Comparison of ENCODE assay signal across 31 cellular contexts in genomic region chr20:273884-274283, GRCh38. TPM values are rescaled to one million over a fixed set of nuclear protein-coding genes. Genes with fewer than 3 reads are reported as not detected.
"Had no signal": no experiment of that assay in that cellular context is flagged by ENCODE, and none has a peak within 500 bp of the region (broad histone marks: within the 10 kb centered on the region; RNA-seq: fewer than 3 reads in every experiment).

No MANE protein-coding gene starts in this region.

- H3K9me3 ChIP-seq: stomach, suprapubic skin, testis, thoracic aorta, tibial artery, tibial nerve, transverse colon, upper lobe of left lung, upper lobe of right lung, uterus, vagina had no signal

- H3K4me1 ChIP-seq: stomach, suprapubic skin, testis, tibial artery, tibial nerve, transverse colon, upper lobe of left lung, upper lobe of right lung, uterus, vagina had no signal

- H3K4me3 ChIP-seq: stomach, suprapubic skin, testis, thoracic aorta, tibial artery, tibial nerve, transverse colon, upper lobe of left lung, upper lobe of right lung, uterus, vagina had no signal

- H3K36me3 ChIP-seq: uterus, vagina had no signal

- H3K27me3 ChIP-seq: stomach, suprapubic skin, testis, tibial artery, tibial nerve, transverse colon, upper lobe of left lung, upper lobe of right lung, uterus, vagina had no signal

- FAIRE-seq: urothelium cell line had no signal

- DNase-seq: stimulated activated CD4-positive, alpha-beta T cell treated with anti-CD3 and anti-CD28 coated beads, Interleukin-2, amount 100 ng/mL, for 48 hours; stimulated activated CD4-positive, alpha-beta T cell treated with anti-CD3 and anti-CD28 coated beads, Interleukin-4, amount 100 ng/mL, for 1 hour; stimulated activated CD4-positive, alpha-beta T cell treated with anti-CD3 and anti-CD28 coated beads, Interleukin-4, amount 100 ng/mL, for 24 hours; stimulated activated CD4-positive, alpha-beta T cell treated with anti-CD3 and anti-CD28 coated beads, Interleukin-4, amount 100 ng/mL, for 4 hours; stimulated activated CD8-positive, alpha-beta memory T cell treated with anti-CD3 and anti-CD28 coated beads, Interleukin-4, amount 100 ng/mL, for 48 hours; stimulated activated naive B cell treated with anti-CD40 and anti-IgM and Interleukin-4, amounts not matched to agents 10 μg/mL and 1 μg/mL and 100 μg/mL, for 72 hours; stimulated activated naive CD4-positive, alpha-beta T cell; stimulated activated naive CD4-positive, alpha-beta T cell treated with Interleukin-2 at 50 U/mL for 16 hours; stimulated activated naive CD8-positive, alpha-beta T cell treated with anti-CD3 and anti-CD28 coated beads, Interleukin-15, amount 100 ng/mL, for 72 hours; stimulated activated naive CD8-positive, alpha-beta T cell treated with anti-CD3 and anti-CD28 coated beads, Interleukin-15, Interleukin-2, amounts not matched to agents 100 U/mL and 50 U/mL, for 24 hours; stomach; substantia nigra; testis; tibial artery; transverse colon; trophoblast cell; upper lobe of left lung; upper lobe of right lung; uterus had no signal

- ATAC-seq: stimulated activated effector memory CD8-positive, alpha-beta T cell treated with anti-CD3 and anti-CD28 coated beads, Interleukin-12 subunit alpha, Interleukin-12 subunit beta, amount 100 ng/mL, for 72 hours; stimulated activated memory B cell treated with anti-CD40 and anti-IgM and Interleukin-4, amounts not matched to agents 10 μg/mL and 1 μg/mL and 100 μg/mL, for 72 hours; stimulated activated naive B cell treated with anti-CD40 and anti-IgM and Interleukin-4, amounts not matched to agents 10 μg/mL and 1 μg/mL and 100 μg/mL, for 72 hours; stimulated activated naive CD8-positive, alpha-beta T cell treated with anti-CD3 and anti-CD28 coated beads, Interleukin-15, amount 100 ng/mL, for 72 hours; stimulated activated naive CD8-positive, alpha-beta T cell treated with anti-CD3 and anti-CD28 coated beads, Interleukin-15, Interleukin-2, amounts not matched to agents 100 U/mL and 50 U/mL, for 24 hours; upper lobe of right lung had no signal

- H3K27ac ChIP-seq: stomach, suprapubic skin, testis, thoracic aorta, tibial artery, tibial nerve, transverse colon, upper lobe of left lung, upper lobe of right lung, uterus, vagina had no signal

RNA-seq across cellular contexts. Expression of gene DEFB132, which starts 16.4 kb away (rescaled TPM):
- total RNA-seq: stomach, temporal lobe, testis, thoracic aorta, transverse colon, upper lobe of left lung, upper lobe of right lung, ureter, urinary bladder, uterus, vagina had no signal
- polyA plus RNA-seq: stomach had no signal

RNA-seq across cellular contexts. Expression of gene DEFB129, which starts 46.8 kb away (rescaled TPM):
- total RNA-seq: stomach, subcutaneous adipose tissue, suprapubic skin, temporal lobe, testis, thoracic aorta, tibial nerve, transverse colon, upper lobe of left lung, upper lobe of right lung, ureter, urinary bladder, uterus, vagina had no signal
- polyA plus RNA-seq: stomach, thymus, urinary bladder had no signal
